ENCODE assay signal across 8 cellular contexts in the genomic region with DNA sequence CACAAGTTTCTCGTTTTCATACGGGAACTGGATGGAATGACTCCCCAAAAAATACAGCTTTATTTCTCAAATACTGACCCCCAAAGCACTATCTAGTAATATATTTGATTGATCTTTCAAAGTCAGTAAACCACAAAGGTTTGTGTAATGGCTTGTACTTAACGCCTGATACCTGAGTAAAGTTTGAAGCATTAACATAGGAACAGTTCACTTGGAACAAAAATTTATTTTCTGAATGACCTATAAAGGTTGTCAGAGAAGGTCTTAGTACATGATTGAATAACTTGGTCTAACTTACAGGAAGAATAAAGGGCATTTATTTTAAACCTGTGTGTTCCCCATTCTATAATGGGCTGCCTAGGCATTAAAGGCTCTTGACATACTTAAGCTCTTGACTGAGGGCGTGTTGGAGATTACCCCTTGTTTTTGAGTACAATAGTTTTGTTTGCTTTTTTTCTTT. TPM values are rescaled to one million over a fixed set of nuclear protein-coding genes. Genes with fewer than 3 reads are reported as not detected.
A peak's percentile ranks its signal among the peaks of the same experiment; 100 is the strongest.
DNase-seq lines count a peak whose midpoint lies in the region; ATAC-seq and TF ChIP-seq lines count a peak whose summit lies in the region.

No MANE protein-coding gene starts in this region.

- H3K9me3 ChIP-seq in DND-41 (ENCODE audit: insufficient read depth, low read length, severe bottlenecking): no peaks in the 10 kb centered on the region
- H3K9me3 ChIP-seq in OCI-LY1 (ENCODE audit: low read length): peaks cover 32% of the 10 kb centered on the region
- no peaks in the 10 kb centered on the region for H3K9me3 ChIP-seq in trophoblast cell (ENCODE audit: insufficient read depth, low read depth, low read length)

- no peak overlapping the region for H4K12ac ChIP-seq in trophoblast cell (ENCODE audit: low read depth, low read length)

- ATAC-seq in DND-41 (ENCODE audit: insufficient read depth, low read depth) (no peak), HG02759 (IDR thresholded peaks at IDR 0.05; ENCODE audit: unreplicated experiment) (no peak), HG03460 (IDR thresholded peaks at IDR 0.05; ENCODE audit: unreplicated experiment) (no peak)

- H3K9ac ChIP-seq in DND-41 (ENCODE audit: low read depth, low read length) (peak overlapping the region; percentile 84), OCI-LY1 (ENCODE audit: low read length) (no peak overlapping the region), trophoblast cell (ENCODE audit: low read length) (no peak overlapping the region)

- H3K18ac ChIP-seq in trophoblast cell (ENCODE audit: low read length): no peak overlapping the region

- H3K9me2 ChIP-seq in OCI-LY1 (ENCODE audit: low read depth, low read length): no peaks in the 10 kb centered on the region

- H3K4me2 ChIP-seq in DND-41 (ENCODE audit: insufficient read depth, low read length) (peak overlapping the region; percentile 88), OCI-LY1 (ENCODE audit: low read length) (no peak overlapping the region), trophoblast cell (ENCODE audit: low read length) (peak overlapping the region; percentile 88)

- no peak overlapping the region for H2BK12ac ChIP-seq in trophoblast cell (ENCODE audit: low read length)

- no peak overlapping the region for H2BK120ac ChIP-seq in trophoblast cell (ENCODE audit: insufficient read depth, low read length, poor library complexity)

- H3K79me1 ChIP-seq in trophoblast cell (ENCODE audit: low read length): peaks cover 7% of the 10 kb centered on the region

- H3K27ac ChIP-seq in DND-41 (ENCODE audit: low read length) (no peak overlapping the region; the same call in 1 of the 2 replicates), OCI-LY1 (ENCODE audit: low read depth, low read length, poor library complexity, severe bottlenecking) (no peak overlapping the region), trophoblast cell (ENCODE audit: low read depth, low read length) (peak overlapping the region; percentile 78)

- no peak overlapping the region for H4K91ac ChIP-seq in trophoblast cell (ENCODE audit: low read depth, low read length)

- H4K8ac ChIP-seq in trophoblast cell (ENCODE audit: low read depth, low read length): no peak overlapping the region

- no CpG with 5 or more reads among the region's 4 CpGs for WGBS in trophoblast cell (ENCODE audit: extremely low coverage, insufficient coverage, insufficient read length)

- DNase-seq in DND-41 (no peak), epithelial cell of proximal tubule (ENCODE audit: low read depth) (no peak), trophoblast cell (no peak), kidney tubule cell (ENCODE audit: low spot score) (no peak), NCI-H226 (no peak)

- H3K79me2 ChIP-seq in DND-41 (ENCODE audit: insufficient read depth, low read length) (no peaks in the 10 kb centered on the region), OCI-LY1 (ENCODE audit: insufficient read depth, low read length) (no peaks in the 10 kb centered on the region), trophoblast cell (ENCODE audit: control insufficient read depth, insufficient read depth, low read length, poor library complexity) (peaks cover 6% of the 10 kb centered on the region)

- H4K20me1 ChIP-seq in DND-41 (ENCODE audit: insufficient read depth, low read length): no peaks in the 10 kb centered on the region
- no peaks in the 10 kb centered on the region for H4K20me1 ChIP-seq in OCI-LY1 (ENCODE audit: insufficient read depth, low read length)

- no peak overlapping the region for H3K4ac ChIP-seq in trophoblast cell (ENCODE audit: low read depth, low read length)

- H2BK5ac ChIP-seq in trophoblast cell (ENCODE audit: low read depth, low read length, poor library complexity): no peak overlapping the region

- H3F3A ChIP-seq in OCI-LY1 (ENCODE audit: insufficient read depth, low read length): no peaks in the 10 kb centered on the region

- no peak overlapping the region for H3K14ac ChIP-seq in trophoblast cell (ENCODE audit: low read length)

- H3K36me3 ChIP-seq in DND-41 (ENCODE audit: insufficient read depth, low read length) (no peaks in the 10 kb centered on the region), OCI-LY1 (ENCODE audit: insufficient read depth, low read length) (no peaks in the 10 kb centered on the region), trophoblast cell (ENCODE audit: control insufficient read depth in 1 of 2, insufficient read depth in 2 of 2, low read length in 2 of 2) (no peaks in the 10 kb centered on the region)

- peak overlapping the region; percentile 98 for H2AFZ ChIP-seq in DND-41 (ENCODE audit: low read depth, low read length)
- H2AFZ ChIP-seq in OCI-LY1 (ENCODE audit: low read length): peak overlapping the region; percentile 26; the same call in 1 of the 2 replicates
- no peak overlapping the region for H2AFZ ChIP-seq in trophoblast cell (ENCODE audit: insufficient read depth, low read length, poor library complexity)

- TF ChIP-seq CTCF in DND-41 (IDR thresholded peaks at IDR 0.05; ENCODE audit: borderline replicate concordance, extremely low read depth, low read length, poor library complexity, severe bottlenecking) (no peak), OCI-LY1 (IDR thresholded peaks at IDR 0.05; ENCODE audit: low read length) (no peak), epithelial cell of proximal tubule (conservative IDR thresholded peaks at IDR 0.05; ENCODE audit: low read depth, low read length) (no peak)

- H3K4me3 ChIP-seq in DND-41 (ENCODE audit: low read depth in 1 of 2, low read length in 2 of 2) (peak overlapping the region; percentile 85 to 94; a peak in 3 of 4 replicates), OCI-LY1 (ENCODE audit: low read depth, low read length, poor library complexity, severe bottlenecking) (no peak overlapping the region), epithelial cell of proximal tubule (ENCODE audit: low read depth, low read length) (peak overlapping the region; percentile 86), trophoblast cell (ENCODE audit: low read depth, low read length) (no peak overlapping the region)

- H3K27me3 ChIP-seq in DND-41 (ENCODE audit: insufficient read depth, low read length, poor library complexity) (peaks cover 7% of the 10 kb centered on the region), OCI-LY1 (ENCODE audit: insufficient read depth, low read length) (no peaks in the 10 kb centered on the region), trophoblast cell (ENCODE audit: insufficient read depth, low read length) (no peaks in the 10 kb centered on the region)

- H3K4me1 ChIP-seq in DND-41 (ENCODE audit: insufficient read depth, low read length): peaks cover 37% of the 10 kb centered on the region
- peaks cover 3% of the 10 kb centered on the region for H3K4me1 ChIP-seq in OCI-LY1 (ENCODE audit: insufficient read depth, low read length, severe bottlenecking)
- no peaks in the 10 kb centered on the region for H3K4me1 ChIP-seq in trophoblast cell (ENCODE audit: control insufficient read depth in 1 of 2, insufficient read depth in 2 of 2, low read length in 2 of 2)

- H3K23ac ChIP-seq in trophoblast cell (ENCODE audit: low read length): no peak overlapping the region

- no peak overlapping the region for H2AK5ac ChIP-seq in trophoblast cell (ENCODE audit: low read length)

RNA-seq across cellular contexts. Expression of a gene that starts 1.4 kb away (rescaled TPM):
- total RNA-seq in epithelial cell of proximal tubule: 0.40 and 0.51 TPM in 2 replicates
- 2.1 and 2.5 TPM in 2 replicates for polyA plus RNA-seq in trophoblast cell (2013)

Comparison
In these comparisons a context has a peak if more than half of its experiments do, and no peak if none do; other contexts are left out.
1. H3K4me3 ChIP-seq: peak in DND-41 (2 of 2) and epithelial cell of proximal tubule (single experiment); none in OCI-LY1 (single experiment) and trophoblast cell (single experiment).